Comparison of ENCODE assay signal across 12 cellular contexts in the genomic region with DNA sequence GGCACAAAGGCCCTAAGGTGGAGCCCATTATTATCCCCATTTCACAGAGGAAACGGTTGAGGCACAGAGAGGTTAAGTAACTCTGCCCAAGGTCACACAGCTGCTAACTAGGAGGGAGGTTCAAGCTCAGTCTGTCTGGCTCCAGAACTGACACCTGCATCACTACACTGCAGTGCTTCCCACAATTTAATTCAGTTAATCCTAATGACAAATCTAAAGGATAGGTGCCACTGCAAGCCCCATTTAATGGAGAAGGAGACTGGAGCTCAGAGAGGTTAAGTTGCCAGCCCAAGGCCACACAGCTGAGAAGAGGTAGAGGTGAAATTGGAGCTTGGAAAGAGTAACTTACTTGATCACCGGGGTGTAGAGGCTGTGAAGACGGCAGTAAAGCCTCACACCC.
"Had no signal": no experiment of that assay in that cellular context is flagged by ENCODE, and none has a peak within 500 bp of the region (broad histone marks: within the 10 kb centered on the region; RNA-seq: fewer than 3 reads in every experiment).

No MANE protein-coding gene starts in this region.

- H3K4me3 ChIP-seq: ascending aorta, breast epithelium, pancreas, thyroid gland had no signal

- H3K4me3 Mint-ChIP-seq: activated CD4-positive, alpha-beta T cell treated with anti-CD3 and anti-CD28 coated beads, Interleukin-2, amount 10 ng/mL, durations not matched to agents 24 days and 14 days; dendritic cell treated with granulocyte-macrophage colony-stimulating factor and Interleukin-4, amounts not matched to agents 40 ng/mL and 50 ng/mL, for 4 days; effector memory CD8-positive, alpha-beta T cell; T-helper 17 cell had no signal

- H3K27me3 Mint-ChIP-seq: activated CD4-positive, alpha-beta T cell treated with anti-CD3 and anti-CD28 coated beads, Interleukin-2, amount 10 ng/mL, durations not matched to agents 24 days and 14 days; dendritic cell treated with granulocyte-macrophage colony-stimulating factor and Interleukin-4, amounts not matched to agents 40 ng/mL and 50 ng/mL, for 4 days; effector memory CD8-positive, alpha-beta T cell; T-helper 17 cell had no signal

- H3K36me3 ChIP-seq: breast epithelium, pancreas had no signal

- H3K27ac ChIP-seq: ascending aorta, breast epithelium, pancreas, thyroid gland had no signal

- H3K9me3 ChIP-seq: ascending aorta, breast epithelium, pancreas, thyroid gland had no signal

- DNase-seq: activated CD4-positive, alpha-beta T cell treated with anti-CD3 and anti-CD28 coated beads, Interleukin-2, amount 10 ng/mL, durations not matched to agents 24 days and 14 days; activated CD4-positive, CD25-positive, alpha-beta regulatory T cell; activated naive CD4-positive, alpha-beta T cell; effector memory CD8-positive, alpha-beta T cell; head of caudate nucleus; pancreas; stimulated activated CD4-positive, alpha-beta T cell treated with anti-CD3 and anti-CD28 coated beads, Interleukin-1b, Interleukin-23, amount 100 ng/mL, for 48 hours; T-helper 17 cell; thyroid gland had no signal

- H3K9me3 Mint-ChIP-seq: activated CD4-positive, alpha-beta T cell treated with anti-CD3 and anti-CD28 coated beads, Interleukin-2, amount 10 ng/mL, durations not matched to agents 24 days and 14 days; dendritic cell treated with granulocyte-macrophage colony-stimulating factor and Interleukin-4, amounts not matched to agents 40 ng/mL and 50 ng/mL, for 4 days; effector memory CD8-positive, alpha-beta T cell had no signal

- H3K27ac Mint-ChIP-seq: activated CD4-positive, alpha-beta T cell treated with anti-CD3 and anti-CD28 coated beads, Interleukin-2, amount 10 ng/mL, durations not matched to agents 24 days and 14 days; dendritic cell treated with granulocyte-macrophage colony-stimulating factor and Interleukin-4, amounts not matched to agents 40 ng/mL and 50 ng/mL, for 4 days had no signal
